ENCODE assay signal across 34 cellular contexts in the genomic region with DNA sequence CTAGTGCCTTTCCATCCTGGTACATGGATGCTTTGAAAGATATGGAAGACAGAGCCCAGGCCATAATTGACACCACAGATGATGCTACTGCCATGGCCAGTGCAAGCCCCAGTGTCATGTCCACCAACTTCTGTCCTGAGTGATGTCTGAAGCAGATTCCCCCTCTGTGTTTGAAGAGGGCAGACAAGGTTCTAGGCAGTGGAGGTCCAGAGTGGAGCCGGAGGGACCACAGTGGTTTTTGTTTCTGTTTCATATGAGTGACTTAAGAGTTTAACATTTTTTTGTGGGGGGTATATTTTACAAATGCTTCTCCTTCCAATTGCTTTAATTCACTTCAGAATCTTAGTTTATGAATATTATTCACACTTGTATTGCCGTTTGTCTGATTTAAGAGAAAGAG.
"Had no signal": no experiment of that assay in that cellular context is flagged by ENCODE, and none has a peak within 500 bp of the region (broad histone marks: within the 10 kb centered on the region; RNA-seq: fewer than 3 reads in every experiment).

No MANE protein-coding gene starts in this region.

- H3K4me3 ChIP-seq: MG63 had no signal

- H3K9ac ChIP-seq: KMS-11 had no signal

- H3K4me2 ChIP-seq: KMS-11 had no signal

- H3K27ac ChIP-seq: KMS-11 had no signal

- H3K9me3 ChIP-seq: MG63 had no signal

- H3K36me3 ChIP-seq: MG63 had no signal

- H3K27me3 ChIP-seq: MG63 had no signal

- DNase-seq: Karpas-422, Kasumi-1, MG63, MM.1S, MV-4-11, NCI-H1048, NCI-H1092, NCI-H1092 treated with DMSO at 0.1 percent for 48 hours, NCI-H1105, NCI-H1105 treated with DMSO at 0.1 percent for 48 hours, NCI-H1417, NCI-H1417 treated with DMSO at 0.1 percent for 48 hours, NCI-H1436, NCI-H1436 treated with DMSO at 0.1 percent for 48 hours, NCI-H146, NCI-H1694, NCI-H1694 treated with DMSO at 0.1 percent for 48 hours, NCI-H187, NCI-H187 treated with DMSO at 0.1 percent for 48 hours, NCI-H1930, NCI-H2029, NCI-H2029 treated with DMSO at 0.1 percent for 48 hours, NCI-H2081, NCI-H2081 treated with DMSO at 0.1 percent for 48 hours, NCI-H2107, NCI-H2171, NCI-H2171 treated with DMSO at 0.1 percent for 48 hours, NCI-H2227 treated with DMSO at 0.1 percent for 48 hours, NCI-H226, NCI-H345, NCI-H446, NCI-H446 treated with DMSO at 0.1 percent for 48 hours, NCI-H510A had no signal
